In the genomic region with DNA sequence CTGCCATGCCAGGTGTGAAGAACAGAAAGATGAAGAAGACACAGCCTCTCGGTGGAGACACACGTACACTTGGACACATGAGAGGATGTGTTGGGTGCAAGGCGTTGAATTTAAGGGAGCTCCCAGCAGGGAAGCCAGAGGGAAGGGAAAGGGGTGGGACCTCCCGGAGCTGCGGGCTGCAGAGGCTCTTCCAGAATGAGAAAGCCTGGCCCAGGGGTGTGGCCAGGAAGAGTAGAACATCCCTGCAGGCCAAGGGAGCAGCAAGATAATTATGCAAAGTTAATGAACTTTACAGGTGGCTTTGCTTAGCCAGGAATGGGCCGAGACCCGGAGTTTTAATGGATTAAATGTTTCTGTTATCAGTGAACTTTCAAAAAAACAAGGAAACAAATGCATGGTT, we compare ENCODE assay signal across 25 cellular contexts.
"Had no signal": no experiment of that assay in that cellular context is flagged by ENCODE, and none has a peak within 500 bp of the region (broad histone marks: within the 10 kb centered on the region; RNA-seq: fewer than 3 reads in every experiment).

No MANE protein-coding gene starts in this region.

- H3K27me3 Mint-ChIP-seq: stimulated activated memory B cell treated with anti-CD40 and anti-IgM and Interleukin-4, amounts not matched to agents 10 μg/mL and 1 μg/mL and 100 μg/mL, for 72 hours; type B pancreatic cell had no signal

- H3K79me2 ChIP-seq: hepatocyte had no signal

- H3K27ac ChIP-seq: hepatocyte, lower lobe of right lung, pancreas, psoas muscle, right lobe of liver, tibial nerve, uterus had no signal

- H3K36me3 Mint-ChIP-seq: naive thymus-derived CD8-positive, alpha-beta T cell; stimulated activated memory B cell treated with anti-CD40 and anti-IgM and Interleukin-4, amounts not matched to agents 10 μg/mL and 1 μg/mL and 100 μg/mL, for 72 hours; type B pancreatic cell had no signal

- H3K27me3 ChIP-seq: hepatocyte, pancreas, right lobe of liver, tibial nerve, uterus had no signal

- H3K4me1 ChIP-seq: lower lobe of right lung, pancreas, psoas muscle, right lobe of liver, tibial nerve, uterus had no signal

- H3K27ac Mint-ChIP-seq: nephron; stimulated activated memory B cell treated with anti-CD40 and anti-IgM and Interleukin-4, amounts not matched to agents 10 μg/mL and 1 μg/mL and 100 μg/mL, for 72 hours; stimulated activated naive CD8-positive, alpha-beta T cell treated with anti-CD3 and anti-CD28 coated beads, Interleukin-15, amount 100 ng/mL, for 72 hours; type B pancreatic cell had no signal

- H3K4me3 Mint-ChIP-seq: naive thymus-derived CD8-positive, alpha-beta T cell; nephron; stimulated activated memory B cell treated with anti-CD40 and anti-IgM and Interleukin-4, amounts not matched to agents 10 μg/mL and 1 μg/mL and 100 μg/mL, for 72 hours; stimulated activated naive CD8-positive, alpha-beta T cell treated with anti-CD3 and anti-CD28 coated beads, Interleukin-15, amount 100 ng/mL, for 72 hours; type B pancreatic cell had no signal

- H3K9me3 ChIP-seq: lower lobe of right lung, pancreas, right lobe of liver, uterus had no signal

- H3K36me3 ChIP-seq: lower lobe of right lung, pancreas, right lobe of liver, tibial nerve, uterus had no signal

- H3K9me3 Mint-ChIP-seq: stimulated activated naive CD8-positive, alpha-beta T cell treated with anti-CD3 and anti-CD28 coated beads, Interleukin-15, amount 100 ng/mL, for 72 hours; type B pancreatic cell had no signal

- H3K4me3 ChIP-seq: hepatocyte, lower lobe of right lung, pancreas, psoas muscle, right lobe of liver, smooth muscle cell, tibial nerve, uterus had no signal

- ATAC-seq: lower lobe of right lung; naive thymus-derived CD8-positive, alpha-beta T cell; pancreas; psoas muscle; right lobe of liver; stimulated activated memory B cell treated with anti-CD40 and anti-IgM and Interleukin-4, amounts not matched to agents 10 μg/mL and 1 μg/mL and 100 μg/mL, for 72 hours; stimulated activated naive CD8-positive, alpha-beta T cell treated with anti-CD3 and anti-CD28 coated beads, Interleukin-15, amount 100 ng/mL, for 72 hours had no signal

- DNase-seq: head of caudate nucleus; islet precursor cell; lower lobe of right lung; mesendoderm; midbrain; naive thymus-derived CD8-positive, alpha-beta T cell; nucleus accumbens; pancreas; posterior cingulate gyrus; psoas muscle; right lobe of liver; stimulated activated CD4-positive, alpha-beta T cell treated with anti-CD3 and anti-CD28 coated beads, Interleukin-1b, Interleukin-23, amount 100 ng/mL, for 48 hours; stimulated activated CD4-positive, alpha-beta T cell treated with anti-CD3 and anti-CD28 coated beads, Interleukin-2, amount 100 ng/mL, for 48 hours; stimulated activated CD4-positive, alpha-beta T cell treated with anti-CD3 and anti-CD28 coated beads, Interleukin-4, amount 100 ng/mL, for 4 hours; stimulated activated CD8-positive, alpha-beta memory T cell treated with anti-CD3 and anti-CD28 coated beads, Interleukin-4, amount 100 ng/mL, for 48 hours; stimulated activated naive CD4-positive, alpha-beta T cell treated with Interleukin-2 at 50 U/mL for 16 hours; stimulated activated naive CD8-positive, alpha-beta T cell treated with anti-CD3 and anti-CD28 coated beads, Interleukin-15, amount 100 ng/mL, for 72 hours; substantia nigra; uterus had no signal

- H3K4me2 ChIP-seq: hepatocyte, smooth muscle cell had no signal

- H2AFZ ChIP-seq: hepatocyte had no signal
